Comparison of ENCODE assay signal across 24 cellular contexts in genomic region chr1:168187180-168187579, GRCh38.
"Had no signal": no experiment of that assay in that cellular context is flagged by ENCODE, and none has a peak within 500 bp of the region (broad histone marks: within the 10 kb centered on the region; RNA-seq: fewer than 3 reads in every experiment).

No MANE protein-coding gene starts in this region.

- DNase-seq: activated CD4-positive, alpha-beta T cell treated with anti-CD3 and anti-CD28 coated beads for 4 hours; activated CD4-positive, alpha-beta T cell treated with anti-CD3 and anti-CD28 coated beads, Interleukin-2, amount 50 U/mL, for 48 hours; activated CD8-positive, alpha-beta memory T cell treated with anti-CD3 and anti-CD28 coated beads for 24 hours; activated gamma-delta T cell; activated naive CD4-positive, alpha-beta T cell treated with anti-CD3 and anti-CD28 coated beads, Interleukin-2, amount 10 ng/mL, durations not matched to agents 7 days and 5 days; activated naive CD8-positive, alpha-beta T cell treated with anti-CD3 and anti-CD28 coated beads, Interleukin-2, amount 10 ng/mL, durations not matched to agents 7 days and 5 days; endodermal cell; heart left ventricle; hypothalamus; immature natural killer cell; kidney; naive B cell; nucleus accumbens; psoas muscle; sigmoid colon; small intestine; stimulated activated CD4-positive, alpha-beta T cell treated with anti-CD3 and anti-CD28 coated beads, Interleukin-1b, Interleukin-23, amount 100 ng/mL, for 48 hours; stimulated activated CD4-positive, alpha-beta T cell treated with anti-CD3 and anti-CD28 coated beads, Interleukin-4, amount 100 ng/mL, for 4 hours; stimulated activated CD8-positive, alpha-beta memory T cell treated with anti-CD3 and anti-CD28 coated beads, Interleukin-4, amount 100 ng/mL, for 48 hours; stimulated activated naive B cell treated with anti-CD40 and anti-IgM and Interleukin-4, amounts not matched to agents 10 μg/mL and 1 μg/mL and 100 μg/mL, for 72 hours; stomach; thyroid gland; upper lobe of left lung had no signal

- ATAC-seq: esophagus mucosa; heart left ventricle; psoas muscle; stimulated activated naive B cell treated with anti-CD40 and anti-IgM and Interleukin-4, amounts not matched to agents 10 μg/mL and 1 μg/mL and 100 μg/mL, for 72 hours had no signal
